8 cellular contexts compared by ENCODE assay signal in genomic region chr2:68365087-68365486, GRCh38. TPM values are rescaled to one million over a fixed set of nuclear protein-coding genes. Genes with fewer than 3 reads are reported as not detected.
A peak's percentile ranks its signal among the peaks of the same experiment; 100 is the strongest.
DNase-seq lines count a peak whose midpoint lies in the region; ATAC-seq, FAIRE-seq and TF ChIP-seq lines count a peak whose summit lies in the region.

A gene with protein sequence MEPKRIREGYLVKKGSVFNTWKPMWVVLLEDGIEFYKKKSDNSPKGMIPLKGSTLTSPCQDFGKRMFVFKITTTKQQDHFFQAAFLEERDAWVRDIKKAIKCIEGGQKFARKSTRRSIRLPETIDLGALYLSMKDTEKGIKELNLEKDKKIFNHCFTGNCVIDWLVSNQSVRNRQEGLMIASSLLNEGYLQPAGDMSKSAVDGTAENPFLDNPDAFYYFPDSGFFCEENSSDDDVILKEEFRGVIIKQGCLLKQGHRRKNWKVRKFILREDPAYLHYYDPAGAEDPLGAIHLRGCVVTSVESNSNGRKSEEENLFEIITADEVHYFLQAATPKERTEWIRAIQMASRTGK (plus strand): TSS chr2:68365282. CDS start chr2:68365352, 70 bp downstream.

- H3K18ac ChIP-seq in H1 (ENCODE audit: extremely low read depth, low read length): no peak within 1 kb of the TSS

- H3K9me2 ChIP-seq in Loucy (replicated peaks; ENCODE audit: low read depth, low read length): no peaks in the 10 kb centered on the region

- no peak within 1 kb of the TSS for H2BK120ac ChIP-seq in H1 (replicated peaks; ENCODE audit: low read depth, low read length)

- TF ChIP-seq CTCF in GM12865 (IDR thresholded peaks at IDR 0.05; ENCODE audit: insufficient read depth, low read depth, low read length, missing control alignments): no peak
- TF ChIP-seq CTCF in Loucy (conservative IDR thresholded peaks at IDR 0.05; ENCODE audit: low read length): no peak
- no peak for TF ChIP-seq CTCF in H1 (IDR thresholded peaks at IDR 0.05; ENCODE audit: control extremely low read depth in 1 of 3, insufficient read depth in 1 of 3, low read depth in 1 of 3, low read length in 3 of 3)
- TF ChIP-seq CTCF in sigmoid colon (IDR thresholded peaks at IDR 0.05): no peak

- H3K27ac ChIP-seq in H1 (ENCODE audit: low read depth, low read length): no peak within 1 kb of the TSS
- peak within 1 kb of the TSS in 3 of 4 donors; percentile 22 to 41 (median 25) for H3K27ac ChIP-seq in sigmoid colon

- peak; percentile 59 for ATAC-seq in GM21529 (IDR thresholded peaks at IDR 0.05; ENCODE audit: unreplicated experiment)

- H3K27me3 ChIP-seq in Loucy (ENCODE audit: insufficient read depth, low read length, poor library complexity, severe bottlenecking) (no peaks in the 10 kb centered on the region), H1 (replicated peaks in 1 of 4; ENCODE audit: control insufficient read depth in 3 of 4, extremely low read depth in 1 of 4, insufficient read depth in 3 of 4, low read length in 3 of 4) (peaks cover 0 to 7% (median 3%) of the 10 kb centered on the region in 4 experiments; a peak in 3 of 7 replicates), sigmoid colon (no peaks in the 10 kb centered on the region)

- H4K20me1 ChIP-seq in Loucy (ENCODE audit: insufficient read depth, low read length, poor library complexity, severe bottlenecking) (no peaks in the 10 kb centered on the region), H1 (replicated peaks in 1 of 2; ENCODE audit: control insufficient read depth in 1 of 2, insufficient read depth in 2 of 2, low read length in 2 of 2) (no peaks in the 10 kb centered on the region)

- H3K79me2 ChIP-seq in Loucy (ENCODE audit: insufficient read depth, low read length) (no peaks in the 10 kb centered on the region), H1 (ENCODE audit: control insufficient read depth in 1 of 2, insufficient read depth in 2 of 2, low read length in 2 of 2) (no peaks in the 10 kb centered on the region)

- CTCF ChIA-PET in H1 (lab: Charles Lee; ENCODE audit: partially characterized antibody): interaction anchor here (0.6 to 0.9 kb wide), 2 partner anchors 77 to 158 kb away, joined by 3 read pairs; no protein-coding TSS in a partner anchor

- TF ChIP-seq EP300 in H1 (IDR thresholded peaks at IDR 0.05; ENCODE audit: borderline replicate concordance in 1 of 2, low read depth in 2 of 2, low read length in 2 of 2): no peak
- no peak for TF ChIP-seq EP300 in sigmoid colon (IDR thresholded peaks at IDR 0.05)

- H2BK15ac ChIP-seq in H1 (ENCODE audit: low read length): no peak within 1 kb of the TSS

- WGBS in H1 (ENCODE audit: extremely low coverage in 1 of 2, insufficient coverage in 1 of 2, insufficient read length in 1 of 2, insufficient replicate concordance in 2 of 2, low coverage in 1 of 2, low lambda C conversion rate in 2 of 2, missing lambda C conversion rate in 1 of 2), 2 experiments: 93% methylated on average over 7 of the region's 7 CpGs; no CpG with 5 or more reads in 1 of the 2 experiments
- 55 to 85% methylated on average over 7 of the region's 7 CpGs for WGBS in sigmoid colon, 2 donors

- no peak within 1 kb of the TSS for H2AK5ac ChIP-seq in H1 (ENCODE audit: low read depth, low read length)

- H3K36me3 ChIP-seq in Loucy (ENCODE audit: insufficient read depth, low read length): no peaks in the 10 kb centered on the region
- H3K36me3 ChIP-seq in H1 (ENCODE audit: control insufficient read depth in 2 of 4, insufficient read depth in 4 of 4, low read length in 3 of 4): no peaks in the 10 kb centered on the region
- H3K36me3 ChIP-seq in sigmoid colon: no peaks in the 10 kb centered on the region

- DNase-seq in GM12865 (ENCODE audit: low read depth) (peak; percentile 89), H1 (ENCODE audit: low read depth in 1 of 2, low spot score in 2 of 2) (no peak), sigmoid colon (peak; percentile 79), SHP77 treated with DMSO at 0.1 percent for 48 hours (lab: John Stamatoyannopoulos, UW) (no peak), foreskin melanocyte (no peak)
- DNase-seq in stimulated activated CD4-positive, alpha-beta T cell treated with anti-CD3 and anti-CD28 coated beads, Interleukin-2, amount 100 ng/mL, for 48 hours: no peak

- TF ChIP-seq POLR2A in H1 (IDR thresholded peaks at IDR 0.05; ENCODE audit: control extremely low read depth in 1 of 2, low read depth in 2 of 2, low read length in 2 of 2) (no peak), sigmoid colon (IDR thresholded peaks at IDR 0.05) (no peak)

- no peak within 1 kb of the TSS for H3K9ac ChIP-seq in Loucy (ENCODE audit: low read depth, low read length, poor library complexity, severe bottlenecking)
- no peak within 1 kb of the TSS; a peak in 1 of 7 replicates for H3K9ac ChIP-seq in H1 (replicated peaks in 1 of 4; ENCODE audit: extremely low read depth in 1 of 4, low read depth in 3 of 4, low read length in 3 of 4)

- H3K4me3 ChIP-seq in GM12865 (ENCODE audit: low read depth, low read length): peak within 1 kb of the TSS; percentile 79
- H3K4me3 ChIP-seq in Loucy (ENCODE audit: low read length, poor library complexity, severe bottlenecking): no peak within 1 kb of the TSS
- no peak within 1 kb of the TSS for H3K4me3 ChIP-seq in H1 (ENCODE audit: extremely low read depth in 1 of 4, insufficient read depth in 2 of 4, low read depth in 3 of 4, low read length in 4 of 4)
- H3K4me3 ChIP-seq in sigmoid colon: peak within 1 kb of the TSS in 2 of 4 donors; percentile 12 to 36

- FAIRE-seq in H1 (lab: Jason Lieb, UNC): no peak

- intact Hi-C loops in sigmoid colon (cut with DNase I): no loop called here

- H4K91ac ChIP-seq in H1 (replicated peaks; ENCODE audit: insufficient read length, low read length): no peak within 1 kb of the TSS

- H2BK20ac ChIP-seq in H1 (ENCODE audit: low read length): no peak within 1 kb of the TSS

- H3F3A ChIP-seq in Loucy (ENCODE audit: low read depth): no peaks in the 10 kb centered on the region; the same call in 1 of the 2 replicates

- H2AFZ ChIP-seq in Loucy (ENCODE audit: low read length): peak within 1 kb of the TSS; percentile 33; the same call in 1 of the 2 replicates
- H2AFZ ChIP-seq in H1 (ENCODE audit: low read length): peak within 1 kb of the TSS; percentile 23

- TF ChIP-seq RAD21 in H1 (IDR thresholded peaks at IDR 0.05 in 1 of 2, conservative IDR thresholded peaks at IDR 0.05 in 1 of 2; ENCODE audit: low read depth in 2 of 2, low read length in 2 of 2): no peak

- H4K8ac ChIP-seq in H1 (ENCODE audit: extremely low read depth, insufficient read depth, low read length): 0 out of 2 replicates have a peak within 1 kb of the TSS, but pooled peaks have one; percentile 42

- POLR2A ChIA-PET in H1 (lab: Charles Lee; ENCODE audit: partially characterized antibody): interaction anchor here (0.6 kb wide), 1 partner anchor 72 kb away, joined by 3 read pairs; no protein-coding TSS in a partner anchor

- H2BK5ac ChIP-seq in H1 (ENCODE audit: low read depth, low read length): no peak within 1 kb of the TSS

- no peak within 1 kb of the TSS for H4K5ac ChIP-seq in H1 (ENCODE audit: insufficient read length, low read depth, low read length)

- H3K14ac ChIP-seq in H1 (ENCODE audit: insufficient read length): no peak within 1 kb of the TSS

- H3K9me3 ChIP-seq in Loucy (ENCODE audit: insufficient read depth, low read depth, low read length) (no peaks in the 10 kb centered on the region), H1 (ENCODE audit: insufficient read depth in 2 of 2, low read depth in 1 of 2, low read length in 1 of 2) (no peaks in the 10 kb centered on the region), sigmoid colon (no peaks in the 10 kb centered on the region)

- H3K4me2 ChIP-seq in Loucy (ENCODE audit: low read depth, low read length, poor library complexity, severe bottlenecking) (no peak within 1 kb of the TSS), H1 (ENCODE audit: insufficient read depth in 1 of 2, low read depth in 2 of 2, low read length in 2 of 2) (no peak within 1 kb of the TSS)

- H2BK12ac ChIP-seq in H1 (ENCODE audit: low read depth, low read length): no peak within 1 kb of the TSS

- no peaks in the 10 kb centered on the region for H3K23me2 ChIP-seq in H1 (ENCODE audit: low read depth, low read length)

- no peaks in the 10 kb centered on the region for H3K79me1 ChIP-seq in H1 (ENCODE audit: low read depth, low read length)

- no peak within 1 kb of the TSS for H3K23ac ChIP-seq in H1 (ENCODE audit: insufficient read length)

- H3K4ac ChIP-seq in H1 (replicated peaks; ENCODE audit: insufficient read length, low read depth, low read length): no peak within 1 kb of the TSS

- H3K4me1 ChIP-seq in Loucy (ENCODE audit: insufficient read depth, low read length, poor library complexity, severe bottlenecking): peaks cover 7% of the 10 kb centered on the region
- H3K4me1 ChIP-seq in H1 (replicated peaks in 1 of 4; ENCODE audit: control insufficient read depth in 3 of 4, insufficient read depth in 4 of 4, low read length in 3 of 4): no peaks in the 10 kb centered on the region
- H3K4me1 ChIP-seq in sigmoid colon: peaks cover 0 to 16% (median 8%) of the 10 kb centered on the region in 4 donors

- H3K56ac ChIP-seq in H1 (replicated peaks; ENCODE audit: insufficient read length, low read depth, low read length): no peak within 1 kb of the TSS

TF ChIP-seq in H1, 55 proteins besides CTCF, POLR2A, EP300 and RAD21 (continues in another document):
- TF ChIP-seq PHF8 (conservative IDR thresholded peaks at IDR 0.05; ENCODE audit: low read depth, low read length) (no peak), CTBP2 (IDR thresholded peaks at IDR 0.05; ENCODE audit: borderline replicate concordance, insufficient read depth, insufficient read length, low read length) (no peak), SAP30 (IDR thresholded peaks at IDR 0.05; ENCODE audit: insufficient read depth, insufficient replicate concordance, low read length) (no peak), SP2 (IDR thresholded peaks at IDR 0.05; ENCODE audit: low read length) (no peak), KDM1A (IDR thresholded peaks at IDR 0.05; ENCODE audit: borderline replicate concordance, low read length) (no peak), RBBP5 (IDR thresholded peaks at IDR 0.05; ENCODE audit: borderline replicate concordance, low read depth, low read length) (no peak), KDM4A (IDR thresholded peaks at IDR 0.05; ENCODE audit: low read depth, low read length, severe bottlenecking) (no peak), CBX5 (IDR thresholded peaks at IDR 0.05; ENCODE audit: low read depth, low read length) (no peak), RXRA (IDR thresholded peaks at IDR 0.05; ENCODE audit: insufficient read depth, low read depth, low read length) (no peak)

RNA-seq across cellular contexts. Expression of the gene that starts here (rescaled TPM):
- not detected in 2 replicates for total RNA-seq in H1 (2021; fragmentation: NEBNext Ultra II Directional; extraction: Animal tissue kit (Norgen Biotek cat#: 25700))
- polyA plus RNA-seq in H1 (2011; rRNA removed) (not detected in 2 replicates), sigmoid colon (10 to 100 TPM; 12.5 to 16.8 (median 12.6) TPM)
- polyA plus RNA-seq in H1 (2011; cell fraction: cytosol; rRNA removed): not detected
- not detected for polyA plus RNA-seq in H1 (2011; cell fraction: nucleus; rRNA removed)
- not detected in 4 replicates for polyA plus RNA-seq in H1 (2012, experiment 1 of 2)
- not detected for polyA plus RNA-seq in H1 (2012, experiment 2 of 2)
- polyA plus RNA-seq in H1 (2013, experiment 1 of 2): not detected
- polyA plus RNA-seq in H1 (2013, experiment 2 of 2): not detected
- not detected in 2 replicates for polyA minus RNA-seq in H1 (2011; rRNA and poly(A)+ RNA removed)
- polyA minus RNA-seq in H1 (2011; cell fraction: cytosol; rRNA and poly(A)+ RNA removed): not detected
- not detected for polyA minus RNA-seq in H1 (2011; cell fraction: nucleus; rRNA and poly(A)+ RNA removed)
- total RNA-seq in sigmoid colon: 10 to 100 TPM in 2 of 4 donors, 1 to 10 TPM in 2; 5.8 to 15.2 (median 10.3) TPM

Comparison
In these comparisons a context has a peak if more than half of its experiments do, and no peak if none do; other contexts are left out.
1. RNA of the gene that starts here (polyA plus RNA-seq): 12.5 to 16.8 TPM in sigmoid colon; not detected in H1; every median in the first group is over 10 times any median in the second.
2. DNase-seq: peak in GM12865 (single experiment) and sigmoid colon (single experiment); none in H1 (0 of 2), SHP77 treated with DMSO at 0.1 percent for 48 hours (single experiment), stimulated activated CD4-positive, alpha-beta T cell treated with anti-CD3 and anti-CD28 coated beads, Interleukin-2, amount 100 ng/mL, for 48 hours (0 of 2) and foreskin melanocyte (single experiment).